ENCODE assay signal across 2 cellular contexts in the genomic region with DNA sequence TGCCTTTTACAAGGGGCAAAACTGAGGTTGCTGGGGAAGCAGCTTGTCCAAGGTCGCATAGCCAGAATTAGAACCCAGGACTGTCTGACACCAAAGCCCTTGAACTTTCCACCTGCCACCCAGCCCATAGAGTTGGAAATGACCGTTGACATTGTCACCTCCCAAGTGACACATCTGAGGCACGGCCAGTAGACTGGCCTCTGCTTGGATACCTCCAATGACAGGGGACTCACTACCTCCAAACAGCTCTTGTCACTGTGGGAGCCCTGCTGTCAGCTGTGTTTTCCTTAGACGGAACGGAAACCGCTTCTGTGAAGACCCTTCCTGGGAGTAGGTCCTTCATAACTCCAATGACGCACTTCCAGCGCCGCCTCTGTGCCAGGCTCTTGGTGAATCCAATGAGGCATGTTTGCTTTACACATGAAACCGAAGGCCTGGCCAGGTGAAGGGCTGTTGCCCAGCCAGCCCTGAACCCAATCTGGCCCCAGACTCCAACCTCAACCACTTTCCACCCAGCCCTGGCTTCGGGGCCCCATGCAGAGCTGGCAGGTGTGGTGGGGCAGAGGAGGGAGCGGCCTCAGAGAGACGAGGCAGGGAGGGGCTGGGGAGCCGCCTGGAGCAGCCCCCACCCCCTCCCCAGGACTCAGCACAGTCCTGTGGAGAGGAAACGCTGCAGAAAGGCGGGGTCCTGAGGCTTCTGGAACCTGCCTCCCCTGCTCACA.
A peak's percentile ranks its signal among the peaks of the same experiment; 100 is the strongest.
TF ChIP-seq lines count a peak whose summit lies in the region.

No MANE protein-coding gene starts in this region.

TF ChIP-seq in K562, 482 proteins besides CTCF, POLR2A, EP300 and RAD21:
- TF ChIP-seq, protein P1, sequence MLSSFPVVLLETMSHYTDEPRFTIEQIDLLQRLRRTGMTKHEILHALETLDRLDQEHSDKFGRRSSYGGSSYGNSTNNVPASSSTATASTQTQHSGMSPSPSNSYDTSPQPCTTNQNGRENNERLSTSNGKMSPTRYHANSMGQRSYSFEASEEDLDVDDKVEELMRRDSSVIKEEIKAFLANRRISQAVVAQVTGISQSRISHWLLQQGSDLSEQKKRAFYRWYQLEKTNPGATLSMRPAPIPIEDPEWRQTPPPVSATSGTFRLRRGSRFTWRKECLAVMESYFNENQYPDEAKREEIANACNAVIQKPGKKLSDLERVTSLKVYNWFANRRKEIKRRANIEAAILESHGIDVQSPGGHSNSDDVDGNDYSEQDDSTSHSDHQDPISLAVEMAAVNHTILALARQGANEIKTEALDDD (IDR thresholded peaks at IDR 0.05): no peak
- TF ChIP-seq BCOR (IDR thresholded peaks at IDR 0.05) (peak; percentile 51; the same call in 1 of the 2 replicates), RBM25 (IDR thresholded peaks at IDR 0.05; ENCODE audit: low read depth, low read length, severe bottlenecking) (peak; percentile 68)
TF ChIP-seq in K562: peak in this region for 2.

TF ChIP-seq in SK-N-SH, 30 proteins besides CTCF, POLR2A, EP300 and RAD21 (continued from another document):
- TF ChIP-seq, protein P2, sequence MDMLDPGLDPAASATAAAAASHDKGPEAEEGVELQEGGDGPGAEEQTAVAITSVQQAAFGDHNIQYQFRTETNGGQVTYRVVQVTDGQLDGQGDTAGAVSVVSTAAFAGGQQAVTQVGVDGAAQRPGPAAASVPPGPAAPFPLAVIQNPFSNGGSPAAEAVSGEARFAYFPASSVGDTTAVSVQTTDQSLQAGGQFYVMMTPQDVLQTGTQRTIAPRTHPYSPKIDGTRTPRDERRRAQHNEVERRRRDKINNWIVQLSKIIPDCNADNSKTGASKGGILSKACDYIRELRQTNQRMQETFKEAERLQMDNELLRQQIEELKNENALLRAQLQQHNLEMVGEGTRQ (IDR thresholded peaks at IDR 0.05; ENCODE audit: borderline replicate concordance, low read depth, low read length): no peak
